In genomic region chr10:13302821-13303555, GRCh38 we compare ENCODE assay signal across 8 cellular contexts. TPM values are rescaled to one million over a fixed set of nuclear protein-coding genes. Genes with fewer than 3 reads are reported as not detected.
DNase-seq lines count a peak whose midpoint lies in the region; ATAC-seq and TF ChIP-seq lines count a peak whose summit lies in the region.

No MANE protein-coding gene starts in this region.

- no peaks in the 10 kb centered on the region for H3K9me3 Mint-ChIP-seq in activated naive CD4-positive, alpha-beta T cell treated with anti-CD3 and anti-CD28 coated beads, Interleukin-2, amount 50 U/mL, for 72 hours
- no peaks in the 10 kb centered on the region for H3K9me3 Mint-ChIP-seq in naive B cell

- H3K27me3 Mint-ChIP-seq in naive B cell, result no peaks in the 10 kb centered on the region

- intact Hi-C loops in heart left ventricle (cut with DNase I) (loop anchor here in 8 of 10 donors (1.0 to 10.0 kb wide), 7 partner anchors 44 to 142 kb away; partner anchors contain the start of genes MCM10 (in 5 of the 8) and SEPHS1 (in 5 of the 8)), Right ventricle myocardium inferior (cut with DNase I) (loop anchor here (1.0 kb wide), 1 partner anchor 142 kb away; the partner anchor contains the start of gene MCM10), upper lobe of right lung (cut with DNase I) (no loop called here)

- no peak for ATAC-seq in heart left ventricle
- no peak for ATAC-seq in Right ventricle myocardium inferior
- ATAC-seq in activated naive CD4-positive, alpha-beta T cell treated with anti-CD3 and anti-CD28 coated beads, Interleukin-2, amount 50 U/mL, for 72 hours, result no peak
- no peak for ATAC-seq in naive B cell (ENCODE audit: low read depth in 2 of 2)
- ATAC-seq in upper lobe of right lung, result no peak
- ATAC-seq in omental fat pad (ENCODE audit: low FRiP score), result no peak

- H3K27ac ChIP-seq in heart left ventricle (peak overlapping the region; percentile 88 to 100 (median 98)), upper lobe of right lung (peak overlapping the region; percentile 95)

- H3K4me3 Mint-ChIP-seq in naive B cell, result peak overlapping the region in 7 of 8 donors; percentile 83 to 96 (median 92)

- no peak for TF ChIP-seq CTCF in heart left ventricle (IDR thresholded peaks at IDR 0.05)
- no peak for TF ChIP-seq CTCF in upper lobe of right lung (IDR thresholded peaks at IDR 0.05)
- TF ChIP-seq CTCF in omental fat pad (IDR thresholded peaks at IDR 0.05), result no peak

- H3K27me3 ChIP-seq in heart left ventricle (no peaks in the 10 kb centered on the region), upper lobe of right lung (no peaks in the 10 kb centered on the region)

- H3K9me3 ChIP-seq in heart left ventricle, result no peaks in the 10 kb centered on the region
- no peaks in the 10 kb centered on the region for H3K9me3 ChIP-seq in upper lobe of right lung

- H3K4me1 ChIP-seq in heart left ventricle (peaks cover 0 to 31% (median 18%) of the 10 kb centered on the region in 12 donors), upper lobe of right lung (peaks cover 4% of the 10 kb centered on the region)

- peak overlapping the region; percentile 97 to 99 for H3K27ac Mint-ChIP-seq in activated naive CD4-positive, alpha-beta T cell treated with anti-CD3 and anti-CD28 coated beads, Interleukin-2, amount 50 U/mL, for 72 hours
- H3K27ac Mint-ChIP-seq in naive B cell, result peak overlapping the region in 5 of 6 donors; percentile 97 to 100 (median 99)

- H3K36me3 Mint-ChIP-seq in activated naive CD4-positive, alpha-beta T cell treated with anti-CD3 and anti-CD28 coated beads, Interleukin-2, amount 50 U/mL, for 72 hours, result peaks cover 0 to 15% of the 10 kb centered on the region in 2 donors
- H3K36me3 Mint-ChIP-seq in naive B cell, result no peaks in the 10 kb centered on the region

- H3K36me3 ChIP-seq in heart left ventricle (peaks cover 0 to 6% (median 0%) of the 10 kb centered on the region in 9 donors), upper lobe of right lung (no peaks in the 10 kb centered on the region)

- H3K4me3 ChIP-seq in heart left ventricle (peak overlapping the region in 10 of 12 donors; percentile 29 to 77 (median 62)), upper lobe of right lung (peak overlapping the region; percentile 63)

- no peak for TF ChIP-seq POLR2A in heart left ventricle (IDR thresholded peaks at IDR 0.05)

- 83 to 84% (median 84%) methylated on average over 23 of the region's 23 CpGs for WGBS in heart left ventricle, 4 donors

- no peak for DNase-seq in heart left ventricle
- DNase-seq in Right ventricle myocardium inferior (ENCODE audit: missing footprints), result no peak
- no peak for DNase-seq in activated naive CD4-positive, alpha-beta T cell treated with anti-CD3 and anti-CD28 coated beads, Interleukin-2, amount 50 U/mL, for 72 hours (ENCODE audit: low spot score in 2 of 2)
- DNase-seq in naive B cell, result no peak
- DNase-seq in upper lobe of right lung, result no peak
- DNase-seq in omental fat pad (ENCODE audit: low spot score), result no peak
- DNase-seq in NCI-H446 treated with DMSO at 0.1 percent for 48 hours (lab: John Stamatoyannopoulos, UW), result no peak
- DNase-seq in UCSD-AML1 (lab: John Stamatoyannopoulos, UW; ENCODE audit: unreplicated experiment), result no peak

- peaks cover 20 to 29% (median 26%) of the 10 kb centered on the region in 3 donors for H3K4me1 Mint-ChIP-seq in naive B cell

RNA-seq across cellular contexts. Expression of gene PHYH, which starts 3.1 kb away (rescaled TPM):
- total RNA-seq in heart left ventricle, result 100 to 1,000 TPM in 7 of 9 donors, 10 to 100 TPM in 2; 70.9 to 181 (median 157) TPM
- polyA plus RNA-seq in heart left ventricle, result 100 to 1,000 TPM in 1 of 2 donors, 10 to 100 TPM in 1; 58.1 to 124 TPM
- total RNA-seq in Right ventricle myocardium inferior, result 177 TPM
- total RNA-seq in activated naive CD4-positive, alpha-beta T cell treated with anti-CD3 and anti-CD28 coated beads, Interleukin-2, amount 50 U/mL, for 72 hours, result 10 to 100 TPM; 14.0 to 17.5 TPM
- polyA plus RNA-seq in naive B cell (ENCODE audit: low read depth in 6 of 6), result 10 to 100 TPM in 3 of 6 donors, 1 to 10 TPM in 3; 7.0 to 15.3 (median 8.8) TPM
- 29.6 TPM for total RNA-seq in upper lobe of right lung
- total RNA-seq in omental fat pad, result 10 to 100 TPM; 21.9 to 54.1 (median 35.9) TPM

RNA-seq across cellular contexts. Expression of gene SEPHS1, which starts 45.1 kb away (rescaled TPM):
- total RNA-seq in heart left ventricle (10 to 100 TPM; 27.5 to 36.7 (median 31.1) TPM), Right ventricle myocardium inferior (30.3 TPM), upper lobe of right lung (38.9 TPM), omental fat pad (10 to 100 TPM; 28.9 to 41.3 (median 37.9) TPM)
- polyA plus RNA-seq in heart left ventricle (10 to 100 TPM; 14.6 to 32.8 TPM), naive B cell (ENCODE audit: low read depth in 6 of 6) (10 to 100 TPM in 5 of 6 donors, 1 to 10 TPM in 1; 9.1 to 18.9 (median 15.4) TPM)
- total RNA-seq in activated naive CD4-positive, alpha-beta T cell treated with anti-CD3 and anti-CD28 coated beads, Interleukin-2, amount 50 U/mL, for 72 hours, result 10 to 100 TPM; 60.3 to 67.9 TPM
